ENCODE assay signal across 21 cellular contexts in the genomic region with DNA sequence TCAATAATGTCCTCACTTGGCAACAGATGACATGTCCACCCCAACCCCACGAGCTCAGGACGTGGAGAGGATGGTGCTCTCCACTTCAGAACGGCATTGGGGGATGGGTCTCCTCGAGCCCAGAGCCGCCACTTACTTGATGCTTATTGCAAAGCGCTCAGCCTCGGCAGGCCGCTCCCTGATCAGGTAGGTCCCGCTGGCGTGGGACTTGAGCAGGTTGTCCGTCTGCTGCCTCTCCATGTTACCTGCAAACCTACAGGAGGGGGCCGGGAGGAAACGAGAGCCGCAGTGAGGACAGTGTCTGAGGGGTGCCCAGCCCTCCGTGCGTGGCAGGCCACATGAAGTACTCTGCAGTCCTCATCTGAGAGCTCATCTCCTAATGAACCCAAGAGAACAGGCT.
"Had no signal": no experiment of that assay in that cellular context is flagged by ENCODE, and none has a peak within 500 bp of the region (broad histone marks: within the 10 kb centered on the region; RNA-seq: fewer than 3 reads in every experiment).

No MANE protein-coding gene starts in this region.

- H3K9me3 ChIP-seq: adrenal gland, colonic mucosa, transverse colon had no signal

- H3K27ac ChIP-seq: adrenal gland, colonic mucosa, esophagus muscularis mucosa, neural progenitor cell, parathyroid adenoma, SJCRH30, skin epidermis, transverse colon had no signal

- H3K4me1 ChIP-seq: adrenal gland, colonic mucosa, neural progenitor cell, parathyroid adenoma, SJCRH30, transverse colon had no signal

- H3K9me3 Mint-ChIP-seq: mesothelial cell of epicardium, neural progenitor cell had no signal

- H3K36me3 ChIP-seq: colonic mucosa, neural progenitor cell had no signal

- H3K4me1 Mint-ChIP-seq: mesothelial cell of epicardium, neural progenitor cell had no signal

- H3K4me3 ChIP-seq: adrenal gland, colonic mucosa, esophagus muscularis mucosa, lung, neural progenitor cell, SJCRH30, skin epidermis, transverse colon had no signal

- DNase-seq: activated CD4-positive, alpha-beta T cell treated with anti-CD3 and anti-CD28 coated beads, Interleukin-2, amount 50 U/mL, for 1 hour; activated CD4-positive, CD25-positive, alpha-beta regulatory T cell; activated naive CD4-positive, alpha-beta T cell treated with Interleukin-2 at 50 U/mL for 16 hours; activated T-cell treated with anti-CD3 and anti-CD28 coated beads for 4 hours; caudate nucleus; colonic mucosa; hippocampal formation; retina; SJCRH30; stimulated activated CD4-positive, alpha-beta T cell treated with anti-CD3 and anti-CD28 coated beads, Interleukin-4, amount 100 ng/mL, for 4 hours; stimulated activated CD8-positive, alpha-beta memory T cell treated with anti-CD3 and anti-CD28 coated beads, Interleukin-4, amount 100 ng/mL, for 48 hours; stimulated activated naive CD4-positive, alpha-beta T cell treated with Interleukin-2 at 50 U/mL for 16 hours; substantia nigra; transverse colon had no signal

- H3K4me3 Mint-ChIP-seq: mesothelial cell of epicardium, neural progenitor cell had no signal

- H3K27me3 ChIP-seq: adrenal gland, colonic mucosa, esophagus muscularis mucosa, neural progenitor cell, SJCRH30, transverse colon had no signal

- H3K27ac Mint-ChIP-seq: mesothelial cell of epicardium, neural progenitor cell had no signal
